1 cellular context compared by ENCODE assay signal in the genomic region with DNA sequence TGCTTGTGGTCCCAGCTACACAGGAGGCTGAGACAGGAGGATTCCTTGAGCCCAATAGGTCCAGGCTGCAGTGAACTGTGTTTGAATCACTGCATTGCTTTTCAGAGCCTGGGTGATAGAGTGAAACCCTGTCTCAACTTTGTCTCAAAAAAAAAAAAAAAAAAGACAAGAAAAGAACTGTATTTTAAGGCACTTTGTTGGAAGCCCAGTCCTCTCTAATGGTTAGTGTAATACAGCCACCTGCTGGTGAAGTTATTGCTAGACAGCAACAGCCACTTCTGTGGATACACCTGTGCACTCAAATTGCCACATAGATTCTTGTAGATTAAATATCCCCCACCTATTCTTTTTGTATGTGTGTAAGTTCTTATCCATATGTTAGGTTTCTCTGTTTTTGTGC.
TF ChIP-seq lines count a peak whose summit lies in the region.

No MANE protein-coding gene starts in this region.

TF ChIP-seq in H1, 55 proteins besides CTCF, POLR2A, EP300 and RAD21 (continued from another document):
- TF ChIP-seq BCL11A (IDR thresholded peaks at IDR 0.05; ENCODE audit: low read depth in 2 of 2, low read length in 2 of 2) (no peak), RBBP5 (IDR thresholded peaks at IDR 0.05; ENCODE audit: borderline replicate concordance, low read depth, low read length) (no peak), PHF8 (conservative IDR thresholded peaks at IDR 0.05; ENCODE audit: low read depth, low read length) (no peak), BRCA1 (IDR thresholded peaks at IDR 0.05; ENCODE audit: low read depth, low read length) (no peak), ASH2L (IDR thresholded peaks at IDR 0.05; ENCODE audit: low read length) (no peak), SP2 (IDR thresholded peaks at IDR 0.05; ENCODE audit: low read length) (no peak)
- TF ChIP-seq, protein P1, sequence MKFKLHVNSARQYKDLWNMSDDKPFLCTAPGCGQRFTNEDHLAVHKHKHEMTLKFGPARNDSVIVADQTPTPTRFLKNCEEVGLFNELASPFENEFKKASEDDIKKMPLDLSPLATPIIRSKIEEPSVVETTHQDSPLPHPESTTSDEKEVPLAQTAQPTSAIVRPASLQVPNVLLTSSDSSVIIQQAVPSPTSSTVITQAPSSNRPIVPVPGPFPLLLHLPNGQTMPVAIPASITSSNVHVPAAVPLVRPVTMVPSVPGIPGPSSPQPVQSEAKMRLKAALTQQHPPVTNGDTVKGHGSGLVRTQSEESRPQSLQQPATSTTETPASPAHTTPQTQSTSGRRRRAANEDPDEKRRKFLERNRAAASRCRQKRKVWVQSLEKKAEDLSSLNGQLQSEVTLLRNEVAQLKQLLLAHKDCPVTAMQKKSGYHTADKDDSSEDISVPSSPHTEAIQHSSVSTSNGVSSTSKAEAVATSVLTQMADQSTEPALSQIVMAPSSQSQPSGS (IDR thresholded peaks at IDR 0.05; ENCODE audit: low read length), result no peak
- TF ChIP-seq, protein P2, sequence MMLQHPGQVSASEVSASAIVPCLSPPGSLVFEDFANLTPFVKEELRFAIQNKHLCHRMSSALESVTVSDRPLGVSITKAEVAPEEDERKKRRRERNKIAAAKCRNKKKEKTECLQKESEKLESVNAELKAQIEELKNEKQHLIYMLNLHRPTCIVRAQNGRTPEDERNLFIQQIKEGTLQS (IDR thresholded peaks at IDR 0.05; ENCODE audit: insufficient read depth, low read depth, low read length), result no peak
